19 cellular contexts compared by ENCODE assay signal in the genomic region with DNA sequence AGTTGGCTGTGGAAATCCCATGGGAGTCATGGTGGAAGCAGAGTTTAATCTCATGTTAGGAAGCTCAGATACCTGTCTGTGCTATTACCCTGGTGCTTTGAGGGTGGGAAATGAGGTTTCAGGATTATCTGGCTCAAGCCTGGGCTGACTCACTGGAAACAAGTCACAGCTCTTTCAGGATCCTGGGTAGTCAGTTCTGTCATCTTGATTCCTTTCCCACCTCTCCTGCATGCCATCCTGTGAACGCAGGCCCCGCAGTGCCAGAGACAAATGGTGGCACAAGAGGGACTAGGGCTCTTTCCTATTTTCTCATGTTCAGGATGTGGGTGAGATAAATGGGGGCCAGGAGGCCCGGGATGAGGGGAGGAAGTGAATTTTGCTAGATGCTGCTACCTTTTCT. TPM values are rescaled to one million over a fixed set of nuclear protein-coding genes. Genes with fewer than 3 reads are reported as not detected.
DNase-seq lines count a peak whose midpoint lies in the region; ATAC-seq and TF ChIP-seq lines count a peak whose summit lies in the region.
"Had no signal": no experiment of that assay in that cellular context is flagged by ENCODE, and none has a peak within 500 bp of the region (broad histone marks: within the 10 kb centered on the region; RNA-seq: fewer than 3 reads in every experiment).

No MANE protein-coding gene starts in this region.

- CTCF ChIA-PET in activated CD8-positive, alpha-beta memory T cell treated with anti-CD3 and anti-CD28 coated beads, Interleukin-2, amount 10 ng/mL, durations not matched to agents 7 days and 5 days (lab: Charles Lee) = interaction anchor here (0.7 to 4.8 kb wide), 11 partner anchors 12 to 393 kb away, joined by 3 to 74 read pairs (median 6); a partner anchor contains a TSS
- CTCF ChIA-PET in CD4-positive, alpha-beta T cell (lab: Charles Lee) = interaction anchor here (0.6 to 1.9 kb wide), 3 partner anchors 16 to 312 kb away, joined by 3 to 10 read pairs (median 3); no protein-coding TSS in a partner anchor
- CTCF ChIA-PET in CD8-positive, alpha-beta T cell (lab: Charles Lee) = interaction anchor here (1.4 to 6.3 kb wide), 8 partner anchors 36 to 394 kb away, joined by 4 to 116 read pairs (median 14); a partner anchor contains a TSS

- ATAC-seq in activated CD8-positive, alpha-beta memory T cell treated with anti-CD3 and anti-CD28 coated beads, Interleukin-2, amount 10 ng/mL, durations not matched to agents 7 days and 5 days = no peak
- no peak for ATAC-seq in CD4-positive, alpha-beta T cell (ENCODE audit: poor library complexity)
- ATAC-seq in CD8-positive, alpha-beta T cell = no peak
- ATAC-seq: A549 had no signal

- TF ChIP-seq CTCF in epithelial cell of esophagus (IDR thresholded peaks at IDR 0.05; ENCODE audit: insufficient read depth, low read depth, low read length, missing control alignments) (no peak), osteocyte (IDR thresholded peaks at IDR 0.05) (no peak)
- TF ChIP-seq CTCF in CD4-positive, alpha-beta T cell (IDR thresholded peaks at IDR 0.05) = no peak
- TF ChIP-seq CTCF in CD8-positive, alpha-beta T cell (IDR thresholded peaks at IDR 0.05) = no peak

- peaks cover 14% of the 10 kb centered on the region for H3K4me1 ChIP-seq in CD8-positive, alpha-beta T cell (ENCODE audit: insufficient read depth, low read length)

- H3K27ac ChIP-seq in CD4-positive, alpha-beta T cell (ENCODE audit: low read depth, low read length) = no peak overlapping the region
- no peak overlapping the region for H3K27ac ChIP-seq in CD8-positive, alpha-beta T cell (ENCODE audit: low read depth, low read length)
- H3K27ac ChIP-seq: A549 had no signal

- no peaks in the 10 kb centered on the region for H3K9me3 ChIP-seq in CD4-positive, alpha-beta T cell (ENCODE audit: control insufficient read depth, low read length)
- no peaks in the 10 kb centered on the region for H3K9me3 ChIP-seq in CD8-positive, alpha-beta T cell (ENCODE audit: low read length)
- H3K9me3 ChIP-seq: Caco-2, MG63 had no signal

- H3K9me3 Mint-ChIP-seq in activated CD8-positive, alpha-beta memory T cell treated with anti-CD3 and anti-CD28 coated beads, Interleukin-2, amount 10 ng/mL, durations not matched to agents 7 days and 5 days (ENCODE audit: low read depth) = no peaks in the 10 kb centered on the region
- no peaks in the 10 kb centered on the region for H3K9me3 Mint-ChIP-seq in osteocyte (ENCODE audit: unreplicated experiment)
- H3K9me3 Mint-ChIP-seq in CD4-positive, alpha-beta T cell = no peaks in the 10 kb centered on the region
- no peaks in the 10 kb centered on the region for H3K9me3 Mint-ChIP-seq in CD8-positive, alpha-beta T cell

- H3K4me3 ChIP-seq in epithelial cell of esophagus (ENCODE audit: low read length) = no peak overlapping the region
- no peak overlapping the region for H3K4me3 ChIP-seq in CD8-positive, alpha-beta T cell (ENCODE audit: low read depth, low read length)
- H3K4me3 ChIP-seq: A549, MG63 had no signal

- no peak overlapping the region for H3K27ac Mint-ChIP-seq in activated CD8-positive, alpha-beta memory T cell treated with anti-CD3 and anti-CD28 coated beads, Interleukin-2, amount 10 ng/mL, durations not matched to agents 7 days and 5 days
- H3K27ac Mint-ChIP-seq in osteocyte (ENCODE audit: unreplicated experiment) = no peak overlapping the region
- H3K27ac Mint-ChIP-seq in CD4-positive, alpha-beta T cell = no peak overlapping the region
- H3K27ac Mint-ChIP-seq in CD8-positive, alpha-beta T cell = no peak overlapping the region

- peaks cover 20% of the 10 kb centered on the region for H3K4me1 Mint-ChIP-seq in activated CD8-positive, alpha-beta memory T cell treated with anti-CD3 and anti-CD28 coated beads, Interleukin-2, amount 10 ng/mL, durations not matched to agents 7 days and 5 days
- peaks cover 9% of the 10 kb centered on the region for H3K4me1 Mint-ChIP-seq in osteocyte (ENCODE audit: unreplicated experiment)
- peaks cover 19% of the 10 kb centered on the region for H3K4me1 Mint-ChIP-seq in CD4-positive, alpha-beta T cell (ENCODE audit: low read depth)
- H3K4me1 Mint-ChIP-seq in CD8-positive, alpha-beta T cell (ENCODE audit: low read depth) = peaks cover 16% of the 10 kb centered on the region

- peak; percentile 26 for DNase-seq in activated CD8-positive, alpha-beta memory T cell treated with anti-CD3 and anti-CD28 coated beads for 24 hours
- DNase-seq in activated CD8-positive, alpha-beta memory T cell treated with anti-CD3 and anti-CD28 coated beads, Interleukin-2, amount 10 ng/mL, durations not matched to agents 7 days and 5 days = no peak
- DNase-seq in HT1080 (ENCODE audit: low read depth) = peak; percentile 22
- peak; percentile 83 for DNase-seq in epithelial cell of esophagus (ENCODE audit: low read depth)
- peak; percentile 64 for DNase-seq in osteocyte (ENCODE audit: extremely low spot score, unreplicated experiment)
- no peak for DNase-seq in CD4-positive, alpha-beta T cell
- DNase-seq in CD8-positive, alpha-beta T cell = no peak
- DNase-seq: C1 segment of cervical spinal cord, Caco-2, DMS153, EL, IMR-90, Karpas-422, MG63, NCI-H1092 treated with DMSO at 0.1 percent for 48 hours, NCI-H1694, NCI-H2107, NCI-H446 had no signal

- no peak overlapping the region for H3K4me3 Mint-ChIP-seq in activated CD8-positive, alpha-beta memory T cell treated with anti-CD3 and anti-CD28 coated beads, Interleukin-2, amount 10 ng/mL, durations not matched to agents 7 days and 5 days
- no peak overlapping the region for H3K4me3 Mint-ChIP-seq in osteocyte (ENCODE audit: unreplicated experiment)
- no peak overlapping the region for H3K4me3 Mint-ChIP-seq in CD4-positive, alpha-beta T cell
- no peak overlapping the region for H3K4me3 Mint-ChIP-seq in CD8-positive, alpha-beta T cell

- no peaks in the 10 kb centered on the region for H3K36me3 ChIP-seq in CD8-positive, alpha-beta T cell (ENCODE audit: insufficient read depth, low read length)

- H3K36me3 Mint-ChIP-seq in activated CD8-positive, alpha-beta memory T cell treated with anti-CD3 and anti-CD28 coated beads, Interleukin-2, amount 10 ng/mL, durations not matched to agents 7 days and 5 days = peaks cover 6% of the 10 kb centered on the region
- H3K36me3 Mint-ChIP-seq in osteocyte (ENCODE audit: unreplicated experiment) = no peaks in the 10 kb centered on the region
- peaks cover 8% of the 10 kb centered on the region for H3K36me3 Mint-ChIP-seq in CD4-positive, alpha-beta T cell (ENCODE audit: low read depth)
- H3K36me3 Mint-ChIP-seq in CD8-positive, alpha-beta T cell = peaks cover 7% of the 10 kb centered on the region

- H3K27me3 Mint-ChIP-seq in activated CD8-positive, alpha-beta memory T cell treated with anti-CD3 and anti-CD28 coated beads, Interleukin-2, amount 10 ng/mL, durations not matched to agents 7 days and 5 days = peaks cover 3% of the 10 kb centered on the region
- H3K27me3 Mint-ChIP-seq in osteocyte (ENCODE audit: unreplicated experiment) = peaks cover 10% of the 10 kb centered on the region
- H3K27me3 Mint-ChIP-seq in CD4-positive, alpha-beta T cell = peaks cover 4% of the 10 kb centered on the region
- peaks cover 8% of the 10 kb centered on the region for H3K27me3 Mint-ChIP-seq in CD8-positive, alpha-beta T cell (ENCODE audit: low read depth)

- H3K27me3 ChIP-seq in CD4-positive, alpha-beta T cell (ENCODE audit: control insufficient read depth, insufficient read depth, low read length) = no peaks in the 10 kb centered on the region
- H3K27me3 ChIP-seq in CD8-positive, alpha-beta T cell (ENCODE audit: insufficient read depth, low read length) = no peaks in the 10 kb centered on the region
- H3K27me3 ChIP-seq: MG63 had no signal

- POLR2A ChIA-PET in CD4-positive, alpha-beta T cell (lab: Charles Lee) = no interaction called here
- POLR2A ChIA-PET in CD8-positive, alpha-beta T cell (lab: Charles Lee) = interaction anchor here (0.6 to 0.7 kb wide), 2 partner anchors 495 to 604 kb away, joined by 3 to 4 read pairs; no protein-coding TSS in a partner anchor

- intact Hi-C loops in CD4-positive, alpha-beta T cell (cut with DNase I, micrococcal nuclease) = loop anchor here (2.0 to 10.0 kb wide), 2 partner anchors 569 to 643 kb away; no protein-coding TSS in a partner anchor
- intact Hi-C loops in CD8-positive, alpha-beta T cell (cut with DNase I, micrococcal nuclease) = loop anchor here (2.0 to 10.0 kb wide), 4 partner anchors 35 to 829 kb away; a partner anchor contains a TSS

RNA-seq across cellular contexts. Expression of a gene that starts 3.7 kb away (rescaled TPM):
- total RNA-seq in activated CD8-positive, alpha-beta memory T cell treated with anti-CD3 and anti-CD28 coated beads, Interleukin-2, amount 10 ng/mL, durations not matched to agents 7 days and 5 days = 10 to 100 TPM; 39.7 to 50.2 TPM
- total RNA-seq in HT1080 (2014; rRNA removed; shearing (Covaris generic)) = 89.3 and 104 TPM in 2 replicates
- polyA plus RNA-seq in HT1080 (2015; cell fraction: cytosol; rRNA removed) = 89.6 and 90.5 TPM in 2 replicates
- polyA plus RNA-seq in HT1080 (2015; cell fraction: nucleus; rRNA removed) = 45.9 and 49.3 TPM in 2 replicates
- total RNA-seq in osteocyte = 33.9 and 35.0 TPM in 2 replicates
- 10 to 100 TPM; 30.6 to 31.4 TPM for total RNA-seq in CD4-positive, alpha-beta T cell
- total RNA-seq in CD8-positive, alpha-beta T cell = 10 to 100 TPM; 30.8 to 30.9 TPM

RNA-seq across cellular contexts. Expression of a gene that starts 12.0 kb away (rescaled TPM):
- 100 to 1,000 TPM; 305 to 415 TPM for total RNA-seq in activated CD8-positive, alpha-beta memory T cell treated with anti-CD3 and anti-CD28 coated beads, Interleukin-2, amount 10 ng/mL, durations not matched to agents 7 days and 5 days
- 352 and 381 TPM in 2 replicates for total RNA-seq in HT1080 (2014; rRNA removed; shearing (Covaris generic))
- 277 and 345 TPM in 2 replicates for polyA plus RNA-seq in HT1080 (2015; cell fraction: cytosol; rRNA removed)
- 90.7 and 92.4 TPM in 2 replicates for polyA plus RNA-seq in HT1080 (2015; cell fraction: nucleus; rRNA removed)
- total RNA-seq in osteocyte = 114 and 124 TPM in 2 replicates
- 10 to 100 TPM; 74.4 to 76.1 TPM for total RNA-seq in CD4-positive, alpha-beta T cell
- total RNA-seq in CD8-positive, alpha-beta T cell = 100 to 1,000 TPM; 102 to 108 TPM

RNA-seq across cellular contexts. Expression of a gene that starts 47.6 kb away (rescaled TPM):
- 10 to 100 TPM in 1 of 2 experiments, 1 to 10 TPM in 1; 9.8 to 13.5 TPM for total RNA-seq in activated CD8-positive, alpha-beta memory T cell treated with anti-CD3 and anti-CD28 coated beads, Interleukin-2, amount 10 ng/mL, durations not matched to agents 7 days and 5 days
- total RNA-seq in HT1080 (2014; rRNA removed; shearing (Covaris generic)) = 10.7 and 13.1 TPM in 2 replicates
- 12.7 and 17.2 TPM in 2 replicates for polyA plus RNA-seq in HT1080 (2015; cell fraction: cytosol; rRNA removed)
- polyA plus RNA-seq in HT1080 (2015; cell fraction: nucleus; rRNA removed) = 19.9 and 30.4 TPM in 2 replicates
- 79.2 and 83.6 TPM in 2 replicates for total RNA-seq in osteocyte
- total RNA-seq in CD4-positive, alpha-beta T cell = 1 to 10 TPM; 8.3 to 9.8 TPM
- total RNA-seq in CD8-positive, alpha-beta T cell = 1 to 10 TPM; 7.4 to 9.4 TPM

RNA-seq across cellular contexts. Expression of a gene that starts 57.1 kb away (rescaled TPM):
- 100 to 1,000 TPM; 131 to 151 TPM for total RNA-seq in activated CD8-positive, alpha-beta memory T cell treated with anti-CD3 and anti-CD28 coated beads, Interleukin-2, amount 10 ng/mL, durations not matched to agents 7 days and 5 days
- total RNA-seq in HT1080 (2014; rRNA removed; shearing (Covaris generic)) = 58.1 and 66.6 TPM in 2 replicates
- 18.7 and 20.9 TPM in 2 replicates for polyA plus RNA-seq in HT1080 (2015; cell fraction: cytosol; rRNA removed)
- 175 and 177 TPM in 2 replicates for polyA plus RNA-seq in HT1080 (2015; cell fraction: nucleus; rRNA removed)
- 176 and 179 TPM in 2 replicates for total RNA-seq in osteocyte
- total RNA-seq in CD4-positive, alpha-beta T cell = 10 to 100 TPM; 34.4 to 45.3 TPM
- 10 to 100 TPM; 55.9 to 62.6 TPM for total RNA-seq in CD8-positive, alpha-beta T cell

Comparison
In these comparisons a context has a peak if more than half of its experiments do, and no peak if none do; other contexts are left out.
1. DNase-seq: peak in activated CD8-positive, alpha-beta memory T cell treated with anti-CD3 and anti-CD28 coated beads for 24 hours (single experiment), HT1080 (single experiment), epithelial cell of esophagus (single experiment) and osteocyte (single experiment); none in activated CD8-positive, alpha-beta memory T cell treated with anti-CD3 and anti-CD28 coated beads, Interleukin-2, amount 10 ng/mL, durations not matched to agents 7 days and 5 days (single experiment), CD4-positive, alpha-beta T cell (0 of 10) and CD8-positive, alpha-beta T cell (0 of 7).